In genomic region chr17:40564195-40564882, GRCh38 we compare ENCODE assay signal across 12 cellular contexts. TPM values are rescaled to one million over a fixed set of nuclear protein-coding genes. Genes with fewer than 3 reads are reported as not detected.
DNase-seq lines count a peak whose midpoint lies in the region; ATAC-seq and TF ChIP-seq lines count a peak whose summit lies in the region.
"Had no signal": no experiment of that assay in that cellular context is flagged by ENCODE, and none has a peak within 500 bp of the region (broad histone marks: within the 10 kb centered on the region; RNA-seq: fewer than 3 reads in every experiment).

No MANE protein-coding gene starts in this region.

- peak; percentile 56 for DNase-seq in activated T-cell treated with anti-CD3 and anti-CD28 coated beads for 48 hours (ENCODE audit: low read depth)
- no peak for DNase-seq in activated T-cell treated with anti-CD3 and anti-CD28 coated beads for 4 hours
- peak; percentile 85 for DNase-seq in activated CD8-positive, alpha-beta T cell treated with anti-CD3 and anti-CD28 coated beads, Interleukin-2, amount 10 ng/mL, durations not matched to agents 7 days and 5 days
- DNase-seq in endothelial cell (ENCODE audit: low spot score): no peak
- DNase-seq in foreskin fibroblast: no peak
- DNase-seq in glomerular visceral epithelial cell (ENCODE audit: extremely low spot score): no peak
- no peak for DNase-seq in NCI-H345 (lab: John Stamatoyannopoulos, UW)
- DNase-seq: left ventricle myocardium inferior, NCI-H2171 treated with DMSO at 0.1 percent for 48 hours, SHP77 had no signal

- H3K27me3 Mint-ChIP-seq in activated CD8-positive, alpha-beta T cell treated with anti-CD3 and anti-CD28 coated beads, Interleukin-2, amount 10 ng/mL, durations not matched to agents 7 days and 5 days (ENCODE audit: low read depth): no peaks in the 10 kb centered on the region
- peaks cover 2% of the 10 kb centered on the region for H3K27me3 Mint-ChIP-seq in endothelial cell (ENCODE audit: unreplicated experiment)

- H3K36me3 Mint-ChIP-seq in activated CD8-positive, alpha-beta T cell treated with anti-CD3 and anti-CD28 coated beads, Interleukin-2, amount 10 ng/mL, durations not matched to agents 7 days and 5 days (ENCODE audit: low read depth): peaks cover 63% of the 10 kb centered on the region
- H3K36me3 Mint-ChIP-seq in endothelial cell (ENCODE audit: low read depth, unreplicated experiment): peaks cover 8% of the 10 kb centered on the region

- H3K4me3 Mint-ChIP-seq in activated CD8-positive, alpha-beta T cell treated with anti-CD3 and anti-CD28 coated beads, Interleukin-2, amount 10 ng/mL, durations not matched to agents 7 days and 5 days: peak overlapping the region; percentile 86
- no peak overlapping the region for H3K4me3 Mint-ChIP-seq in endothelial cell (ENCODE audit: unreplicated experiment)

- WGBS in thymus: 83% methylated on average over 13 of the region's 13 CpGs

- H3K27ac Mint-ChIP-seq in activated CD8-positive, alpha-beta T cell treated with anti-CD3 and anti-CD28 coated beads, Interleukin-2, amount 10 ng/mL, durations not matched to agents 7 days and 5 days: peak overlapping the region; percentile 93
- H3K27ac Mint-ChIP-seq in endothelial cell (ENCODE audit: unreplicated experiment): peak overlapping the region; percentile 24

- CTCF ChIA-PET in activated CD8-positive, alpha-beta T cell treated with anti-CD3 and anti-CD28 coated beads, Interleukin-2, amount 10 ng/mL, durations not matched to agents 7 days and 5 days (lab: Charles Lee): interaction anchor here (0.7 to 21.1 kb wide), 10 partner anchors 13 to 201 kb away, joined by 3 to 618 read pairs (median 34); partner anchors contain the start of gene SMARCE1

- peak; percentile 4 for ATAC-seq in activated CD8-positive, alpha-beta T cell treated with anti-CD3 and anti-CD28 coated beads, Interleukin-2, amount 10 ng/mL, durations not matched to agents 7 days and 5 days

- peak overlapping the region; percentile 85 for H3K27ac ChIP-seq in thymus (ENCODE audit: low read depth)
- H3K27ac ChIP-seq: left ventricle myocardium inferior, parathyroid adenoma had no signal

- POLR2A ChIA-PET in activated CD8-positive, alpha-beta T cell treated with anti-CD3 and anti-CD28 coated beads, Interleukin-2, amount 10 ng/mL, durations not matched to agents 7 days and 5 days (lab: Charles Lee): interaction anchor here (0.7 to 20.0 kb wide), 15 partner anchors 9 to 1124 kb away, joined by 3 to 454 read pairs (median 8); partner anchors contain the start of genes SMARCE1 and TOP2A

- H3K4me3 ChIP-seq in thymus (ENCODE audit: low read length): peak overlapping the region; percentile 48
- H3K4me3 ChIP-seq in foreskin fibroblast (ENCODE audit: low read depth in 1 of 2, low read length in 2 of 2): no peak overlapping the region
- H3K4me3 ChIP-seq: left ventricle myocardium inferior had no signal

- no peaks in the 10 kb centered on the region for H3K9me3 ChIP-seq in thymus (ENCODE audit: control insufficient read depth)

- TF ChIP-seq CTCF in endothelial cell (IDR thresholded peaks at IDR 0.05; ENCODE audit: unreplicated experiment) (no peak), foreskin fibroblast (IDR thresholded peaks at IDR 0.05; ENCODE audit: low read depth, low read length) (no peak)

- H3K4me1 Mint-ChIP-seq in activated CD8-positive, alpha-beta T cell treated with anti-CD3 and anti-CD28 coated beads, Interleukin-2, amount 10 ng/mL, durations not matched to agents 7 days and 5 days (ENCODE audit: low read depth): peaks cover 65% of the 10 kb centered on the region
- H3K4me1 Mint-ChIP-seq in endothelial cell (ENCODE audit: unreplicated experiment): peaks cover 26% of the 10 kb centered on the region

- H3K27me3 ChIP-seq in thymus (ENCODE audit: control insufficient read depth, insufficient read depth): no peaks in the 10 kb centered on the region

- no peaks in the 10 kb centered on the region for H3K36me3 ChIP-seq in thymus (ENCODE audit: control insufficient read depth, insufficient read depth)
- H3K36me3 ChIP-seq: left ventricle myocardium inferior had no signal

- peaks cover 25% of the 10 kb centered on the region for H3K4me1 ChIP-seq in thymus (ENCODE audit: control insufficient read depth, insufficient read depth, low read length)
- H3K4me1 ChIP-seq: parathyroid adenoma had no signal

- peaks cover 6% of the 10 kb centered on the region for H3K9me3 Mint-ChIP-seq in activated CD8-positive, alpha-beta T cell treated with anti-CD3 and anti-CD28 coated beads, Interleukin-2, amount 10 ng/mL, durations not matched to agents 7 days and 5 days (ENCODE audit: insufficient read depth)
- no peaks in the 10 kb centered on the region for H3K9me3 Mint-ChIP-seq in endothelial cell (ENCODE audit: unreplicated experiment)

RNA-seq across cellular contexts. Expression of gene CCR7, which starts 0.9 kb away (rescaled TPM):
- total RNA-seq in activated CD8-positive, alpha-beta T cell treated with anti-CD3 and anti-CD28 coated beads, Interleukin-2, amount 10 ng/mL, durations not matched to agents 7 days and 5 days: 100 to 1,000 TPM; 171 to 173 TPM
- total RNA-seq in endothelial cell (ENCODE audit: unreplicated experiment): 0.51 TPM
- 102 TPM for polyA plus RNA-seq in thymus
- total RNA-seq: left ventricle myocardium inferior had no signal

Comparison
In these comparisons a context has a peak if more than half of its experiments do, and no peak if none do; other contexts are left out.
1. DNase-seq: peak in activated T-cell treated with anti-CD3 and anti-CD28 coated beads for 48 hours (single experiment) and activated CD8-positive, alpha-beta T cell treated with anti-CD3 and anti-CD28 coated beads, Interleukin-2, amount 10 ng/mL, durations not matched to agents 7 days and 5 days (single experiment); none in activated T-cell treated with anti-CD3 and anti-CD28 coated beads for 4 hours (single experiment), endothelial cell (single experiment), foreskin fibroblast (0 of 2), glomerular visceral epithelial cell (single experiment) and NCI-H345 (single experiment).
2. RNA of gene CCR7, which starts 0.9 kb away (total RNA-seq): 171 to 173 TPM in activated CD8-positive, alpha-beta T cell treated with anti-CD3 and anti-CD28 coated beads, Interleukin-2, amount 10 ng/mL, durations not matched to agents 7 days and 5 days; 0.51 TPM in endothelial cell (single experiment); every median in the first group is over 100 times any median in the second.